Comparison of ENCODE assay signal across 8 cellular contexts in genomic region chrX:38233891-38234807, GRCh38. TPM values are rescaled to one million over a fixed set of nuclear protein-coding genes. Genes with fewer than 3 reads are reported as not detected.
DNase-seq lines count a peak whose midpoint lies in the region; ATAC-seq, FAIRE-seq and TF ChIP-seq lines count a peak whose summit lies in the region.

No MANE protein-coding gene starts in this region.

- peaks cover 14% of the 10 kb centered on the region for H3K9me3 Mint-ChIP-seq in chondrocyte (ENCODE audit: low read depth)

- H3K27me3 Mint-ChIP-seq in chondrocyte (ENCODE audit: low read depth): no peaks in the 10 kb centered on the region

- H3K36me3 Mint-ChIP-seq in chondrocyte (ENCODE audit: low read depth): no peaks in the 10 kb centered on the region

- no peak for TF ChIP-seq CTCF in chondrocyte (IDR thresholded peaks at IDR 0.05)
- TF ChIP-seq CTCF in keratinocyte (optimal IDR thresholded peaks at IDR 0.05 in 1 of 3, IDR thresholded peaks at IDR 0.05 in 1 of 3, conservative IDR thresholded peaks at IDR 0.05 in 1 of 3; ENCODE audit: extremely low read depth in 1 of 3, insufficient read depth in 2 of 3, low read length in 3 of 3): no peak
- no peak for TF ChIP-seq CTCF in thoracic aorta (IDR thresholded peaks at IDR 0.05)

- H3K27me3 ChIP-seq in keratinocyte (ENCODE audit: control insufficient read depth, extremely low read depth, insufficient read depth, low read length): no peaks in the 10 kb centered on the region
- no peaks in the 10 kb centered on the region for H3K27me3 ChIP-seq in thoracic aorta (replicated peaks; ENCODE audit: insufficient read depth)

- H3K9me3 ChIP-seq in keratinocyte (ENCODE audit: control insufficient read depth, low read depth, low read length): no peaks in the 10 kb centered on the region
- no peaks in the 10 kb centered on the region for H3K9me3 ChIP-seq in thoracic aorta

- peaks cover 8% of the 10 kb centered on the region for H3K4me1 Mint-ChIP-seq in chondrocyte (ENCODE audit: low read depth)

- no peak for ATAC-seq in thoracic aorta (ENCODE audit: insufficient number of reproducible peaks, low FRiP score, low read depth)
- no peak for ATAC-seq in HG02610 (IDR thresholded peaks at IDR 0.05; ENCODE audit: unreplicated experiment)
- ATAC-seq in GM21825 (IDR thresholded peaks at IDR 0.05; ENCODE audit: unreplicated experiment): no peak

- H3K27ac ChIP-seq in keratinocyte (ENCODE audit: control insufficient read depth, insufficient read depth, low read length): no peak overlapping the region
- H3K27ac ChIP-seq in thoracic aorta: peak overlapping the region; percentile 29 to 56

- H3K4me1 ChIP-seq in keratinocyte (ENCODE audit: control insufficient read depth, extremely low read depth, insufficient read depth, low read length) (peaks cover 20% of the 10 kb centered on the region), thoracic aorta (ENCODE audit: control insufficient read depth in 1 of 2, low read depth in 2 of 2) (peaks cover 0 to 17% of the 10 kb centered on the region in 2 donors)

- dilution Hi-C loops in keratinocyte (cut with MboI; ENCODE audit: extremely low pct_ligation_motif_present, low sequenced_read_pairs): no loop called here

- H3K36me3 ChIP-seq in keratinocyte (ENCODE audit: control insufficient read depth in 2 of 2, extremely low read depth in 1 of 2, insufficient read depth in 2 of 2, low read length in 2 of 2) (no peaks in the 10 kb centered on the region), thoracic aorta (no peaks in the 10 kb centered on the region)

- H3K27ac Mint-ChIP-seq in chondrocyte (ENCODE audit: unreplicated experiment): peak overlapping the region; percentile 52

- H3K4me3 ChIP-seq in keratinocyte (ENCODE audit: control insufficient read depth in 2 of 3, extremely low read depth in 1 of 3, insufficient read depth in 2 of 3, low read depth in 1 of 3, low read length in 3 of 3) (no peak overlapping the region), thoracic aorta (no peak overlapping the region)

- peak overlapping the region; percentile 14 for H3K4me2 ChIP-seq in keratinocyte (ENCODE audit: control insufficient read depth, extremely low read depth, insufficient read depth, low read depth, low read length)

- H3K79me2 ChIP-seq in keratinocyte (ENCODE audit: control insufficient read depth, insufficient read depth, low read length): no peaks in the 10 kb centered on the region

- no peak overlapping the region for H3K4me3 Mint-ChIP-seq in chondrocyte (ENCODE audit: unreplicated experiment)

- FAIRE-seq in keratinocyte (lab: Jason Lieb, UNC): no peak

- DNase-seq in HT1080 (ENCODE audit: low read depth): peak; percentile 85
- no peak for DNase-seq in chondrocyte (ENCODE audit: low spot score)
- no peak for DNase-seq in keratinocyte (ENCODE audit: low read depth, low spot score)
- no peak for DNase-seq in thoracic aorta (ENCODE audit: low spot score)
- no peak for DNase-seq in NCI-H1417 (lab: John Stamatoyannopoulos, UW)
- no peak for DNase-seq in amniotic stem cell (lab: John Stamatoyannopoulos, UW)

- H4K20me1 ChIP-seq in keratinocyte (ENCODE audit: control insufficient read depth, extremely low read depth, insufficient read depth, low read length): no peaks in the 10 kb centered on the region

- H3K9me1 ChIP-seq in keratinocyte (ENCODE audit: control insufficient read depth, extremely low read depth, insufficient read depth, low read length): no peaks in the 10 kb centered on the region

- peak overlapping the region; percentile 24 for H2AFZ ChIP-seq in keratinocyte (ENCODE audit: control insufficient read depth, low read length)

- no peak overlapping the region for H3K9ac ChIP-seq in keratinocyte (ENCODE audit: control insufficient read depth, extremely low read depth, insufficient read depth, low read length)

RNA-seq across cellular contexts. Expression of gene SRPX, which starts 13.5 kb away (rescaled TPM):
- 151 and 170 TPM in 2 replicates for total RNA-seq in HT1080 (2014; rRNA removed; shearing (Covaris generic))
- 205 and 225 TPM in 2 replicates for polyA plus RNA-seq in HT1080 (2015; cell fraction: cytosol; rRNA removed)
- polyA plus RNA-seq in HT1080 (2015; cell fraction: nucleus; rRNA removed): 265 and 292 TPM in 2 replicates
- total RNA-seq in chondrocyte (33.5 to 35.8 TPM (median 34.2 TPM) in 3 replicates), thoracic aorta (10 to 100 TPM; 54.5 to 65.9 TPM)
- polyA plus RNA-seq in keratinocyte: 31.9 to 166 TPM (median 53.8 TPM) in 3 replicates
- 7.7 TPM for polyA plus RNA-seq in keratinocyte (2011; ENCODE audit: low read depth)
- polyA plus RNA-seq in keratinocyte (2011; cell fraction: cytosol; rRNA removed): 37.0 and 42.6 TPM in 2 replicates
- 120 and 126 TPM in 2 replicates for polyA plus RNA-seq in keratinocyte (2011; cell fraction: nucleus; rRNA removed)
- polyA plus RNA-seq in keratinocyte (2012; ENCODE audit: low replicate concordance): 9.6 and 95.8 TPM in 2 replicates
- polyA minus RNA-seq in keratinocyte: 40.2 to 79.6 TPM (median 47.3 TPM) in 3 replicates
- 38.0 TPM for polyA minus RNA-seq in keratinocyte (2011; cell fraction: cytosol; rRNA and poly(A)+ RNA removed)
- 48.6 and 67.1 TPM in 2 replicates for polyA minus RNA-seq in keratinocyte (2011; cell fraction: nucleus; rRNA and poly(A)+ RNA removed)
